In genomic region chr1:202605515-202605914, GRCh38 we compare ENCODE assay signal across 8 cellular contexts.
"Had no signal": no experiment of that assay in that cellular context is flagged by ENCODE, and none has a peak within 500 bp of the region (broad histone marks: within the 10 kb centered on the region; RNA-seq: fewer than 3 reads in every experiment).

No MANE protein-coding gene starts in this region.

- H3K4me3 ChIP-seq: GM23248 had no signal

- DNase-seq: GM23248, H9, HCEC 1CT, HFFc6, KBM-7 had no signal

- H3K27ac ChIP-seq: GM23248, HL-60 had no signal

- H3K9me3 Mint-ChIP-seq: H9, HFFc6 had no signal

- H3K27me3 Mint-ChIP-seq: IgD-negative memory B cell had no signal

- H3K4me3 Mint-ChIP-seq: H9, HFFc6 had no signal

- ATAC-seq: HepG2 had no signal

- H3K27ac Mint-ChIP-seq: H9, HFFc6, IgD-negative memory B cell had no signal
